ENCODE assay signal across 22 cellular contexts in genomic region chr1:167526659-167527383, GRCh38. TPM values are rescaled to one million over a fixed set of nuclear protein-coding genes. Genes with fewer than 3 reads are reported as not detected.
DNase-seq lines count a peak whose midpoint lies in the region; ATAC-seq, FAIRE-seq and TF ChIP-seq lines count a peak whose summit lies in the region.
"Had no signal": no experiment of that assay in that cellular context is flagged by ENCODE, and none has a peak within 500 bp of the region (broad histone marks: within the 10 kb centered on the region; RNA-seq: fewer than 3 reads in every experiment).

No MANE protein-coding gene starts in this region.

- intact Hi-C loops in K562 (cut with micrococcal nuclease) (no loop called here), tibial artery (cut with DNase I; ENCODE audit: low total_unique reads) (loop anchor here (5.0 kb wide), 1 partner anchor 460 kb away; no protein-coding TSS in a partner anchor)

- BruUV-seq in K562 (replicated peaks; lab: Mats Ljungman, UMichigan), result no TSS peak

- H3K9me3 ChIP-seq in K562 (replicated peaks; ENCODE audit: control insufficient read depth, insufficient read depth, low read depth, low read length) (no peaks in the 10 kb centered on the region), tibial artery (peaks cover 0 to 10% (median 0%) of the 10 kb centered on the region in 3 donors)

- DNase-seq in DMS53 (lab: John Stamatoyannopoulos, UW) (peak; percentile 61), DMS53 treated with DMSO at 0.1 percent for 48 hours (lab: John Stamatoyannopoulos, UW; ENCODE audit: unreplicated experiment) (no peak), Daoy (ENCODE audit: low read depth) (peak; percentile 56), NCI-H1092 treated with DMSO at 0.1 percent for 48 hours (lab: John Stamatoyannopoulos, UW) (peak; percentile 17), K562 (ENCODE audit: extremely low read depth in 1 of 4, low spot score in 3 of 4) (peak in 2 of 4 experiments; percentile 18 to 28), tibial artery (no peak), GM13976 (ENCODE audit: low spot score) (no peak)
- no peak for DNase-seq in activated effector memory CD4-positive, alpha-beta T cell treated with Interleukin-2 at 50 U/mL for 16 hours
- DNase-seq: 8988T, COR-L47, DMS153, GM23248, HCEC 1CT, NCI-H146, NCI-H2029 treated with DMSO at 0.1 percent for 48 hours, NCI-H774, PC-9, SW 1271, T-helper 2 cell had no signal

- H3K4me2 ChIP-seq in K562 (ENCODE audit: insufficient read depth, low read length), result peak overlapping the region; percentile 28; the same call in 1 of the 2 replicates
- H3K4me2 ChIP-seq: KMS-11, PC-9 had no signal

- H3K27ac ChIP-seq in K562 (ENCODE audit: extremely low read depth, low read depth, low read length) (no peak overlapping the region), tibial artery (no peak overlapping the region)
- H3K27ac ChIP-seq: GM23248, KMS-11, PC-9 had no signal

- 13% methylated on average over 8 of the region's 8 CpGs for WGBS in K562 (ENCODE audit: insufficient coverage, low coverage, missing lambda C conversion rate)

- H3K79me2 ChIP-seq in K562 (ENCODE audit: control insufficient read depth, insufficient read depth, low read length), result no peaks in the 10 kb centered on the region

- H3K36me3 ChIP-seq in K562 (ENCODE audit: control insufficient read depth, insufficient read depth, low read length), result no peaks in the 10 kb centered on the region
- no peaks in the 10 kb centered on the region for H3K36me3 ChIP-seq in tibial artery

- H4K20me1 ChIP-seq in K562 (replicated peaks; ENCODE audit: control insufficient read depth, insufficient read depth, low read length), result no peaks in the 10 kb centered on the region

- peaks cover 5 to 19% of the 10 kb centered on the region in 2 experiments; a peak in 3 of 5 replicates for H3K4me1 ChIP-seq in K562 (replicated peaks in 1 of 2; ENCODE audit: control insufficient read depth in 2 of 2, insufficient read depth in 2 of 2, low read length in 2 of 2)
- no peaks in the 10 kb centered on the region for H3K4me1 ChIP-seq in tibial artery

- H3K9ac ChIP-seq in K562 (ENCODE audit: insufficient read depth in 1 of 2, low read depth in 2 of 2, low read length in 2 of 2), result peak overlapping the region in 1 of 2 experiments; percentile 62; a peak in 2 of 4 replicates
- H3K9ac ChIP-seq: GM23248, KMS-11 had no signal

- ATAC-seq in K562, result peak; percentile 73

- in situ Hi-C loops in K562 (cut with MboI) (loop anchor here (5.0 kb wide), 2 partner anchors 260 to 460 kb away; no protein-coding TSS in a partner anchor), GM13976 (cut with MboI; ENCODE audit: low sequenced_read_pairs, unreplicated experiment) (loop anchor here (25.0 kb wide), 2 partner anchors 265 to 615 kb away; no protein-coding TSS in a partner anchor)

- H3K27me3 ChIP-seq in K562 (ENCODE audit: control insufficient read depth in 2 of 2, insufficient read depth in 2 of 2, low read length in 2 of 2) (peaks cover 0 to 8% of the 10 kb centered on the region in 2 experiments; a peak in 1 of 5 replicates), tibial artery (no peaks in the 10 kb centered on the region)

- CTCF ChIA-PET in K562 (lab: Yijun Ruan, JAX; ENCODE audit: low intra/inter-chr PET ratio), result no interaction called here

- peak overlapping the region; percentile 67 for H2AFZ ChIP-seq in K562 (ENCODE audit: low read depth, low read length)
- H2AFZ ChIP-seq: GM23248, PC-9 had no signal

- H3K9me1 ChIP-seq in K562 (ENCODE audit: control insufficient read depth, insufficient read depth, low read length), result no peaks in the 10 kb centered on the region

- no peak for TF ChIP-seq RAD21 in K562 (CRISPR knock-in tag; conservative IDR thresholded peaks at IDR 0.05 in 1 of 2, IDR thresholded peaks at IDR 0.05 in 1 of 2)

- TF ChIP-seq CTCF in K562 (IDR thresholded peaks at IDR 0.05 in 2 of 3, conservative IDR thresholded peaks at IDR 0.05 in 1 of 3; ENCODE audit: insufficient read depth in 2 of 3, low read depth in 1 of 3, low read length in 3 of 3) (no peak), tibial artery (IDR thresholded peaks at IDR 0.05) (no peak), GM13976 (IDR thresholded peaks at IDR 0.05; ENCODE audit: borderline replicate concordance, control extremely low read depth, extremely low read depth, insufficient read depth, missing control alignments) (no peak)

- peak; percentile 42 for TF ChIP-seq EP300 in K562 (IDR thresholded peaks at IDR 0.05; ENCODE audit: low read length)

- H3K4me3 ChIP-seq in K562 (no peak overlapping the region), tibial artery (no peak overlapping the region)
- H3K4me3 ChIP-seq: GM23248, PC-9 had no signal

- no peak for TF ChIP-seq POLR2A in K562 (conservative IDR thresholded peaks at IDR 0.05)

- POLR2A ChIA-PET in K562 (lab: Yijun Ruan, JAX), result interaction anchor here (0.7 to 2.0 kb wide), 7 partner anchors 10 to 307 kb away, joined by 3 to 6 read pairs (median 4); partner anchors contain the start of gene POU2F1

- no peak for FAIRE-seq in K562 (lab: Jason Lieb, UNC)

TF ChIP-seq in K562, 482 proteins besides CTCF, POLR2A, EP300 and RAD21 (continues in another document):
- TF ChIP-seq, protein P1, sequence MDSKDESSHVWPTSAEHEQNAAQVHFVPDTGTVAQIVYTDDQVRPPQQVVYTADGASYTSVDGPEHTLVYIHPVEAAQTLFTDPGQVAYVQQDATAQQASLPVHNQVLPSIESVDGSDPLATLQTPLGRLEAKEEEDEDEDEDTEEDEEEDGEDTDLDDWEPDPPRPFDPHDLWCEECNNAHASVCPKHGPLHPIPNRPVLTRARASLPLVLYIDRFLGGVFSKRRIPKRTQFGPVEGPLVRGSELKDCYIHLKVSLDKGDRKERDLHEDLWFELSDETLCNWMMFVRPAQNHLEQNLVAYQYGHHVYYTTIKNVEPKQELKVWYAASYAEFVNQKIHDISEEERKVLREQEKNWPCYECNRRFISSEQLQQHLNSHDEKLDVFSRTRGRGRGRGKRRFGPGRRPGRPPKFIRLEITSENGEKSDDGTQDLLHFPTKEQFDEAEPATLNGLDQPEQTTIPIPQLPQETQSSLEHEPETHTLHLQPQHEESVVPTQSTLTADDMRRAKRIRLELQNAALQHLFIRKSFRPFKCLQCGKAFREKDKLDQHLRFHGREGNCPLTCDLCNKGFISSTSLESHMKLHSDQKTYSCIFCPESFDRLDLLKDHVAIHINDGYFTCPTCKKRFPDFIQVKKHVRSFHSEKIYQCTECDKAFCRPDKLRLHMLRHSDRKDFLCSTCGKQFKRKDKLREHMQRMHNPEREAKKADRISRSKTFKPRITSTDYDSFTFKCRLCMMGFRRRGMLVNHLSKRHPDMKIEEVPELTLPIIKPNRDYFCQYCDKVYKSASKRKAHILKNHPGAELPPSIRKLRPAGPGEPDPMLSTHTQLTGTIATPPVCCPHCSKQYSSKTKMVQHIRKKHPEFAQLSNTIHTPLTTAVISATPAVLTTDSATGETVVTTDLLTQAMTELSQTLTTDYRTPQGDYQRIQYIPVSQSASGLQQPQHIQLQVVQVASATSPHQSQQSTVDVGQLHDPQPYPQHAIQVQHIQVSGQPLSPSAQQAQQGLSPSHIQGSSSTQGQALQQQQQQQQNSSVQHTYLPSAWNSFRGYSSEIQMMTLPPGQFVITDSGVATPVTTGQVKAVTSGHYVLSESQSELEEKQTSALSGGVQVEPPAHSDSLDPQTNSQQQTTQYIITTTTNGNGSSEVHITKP (IDR thresholded peaks at IDR 0.05; ENCODE audit: partially characterized antibody), result no peak
- peak; percentile 41; the same call in 1 of the 2 replicates for TF ChIP-seq MTA1 (IDR thresholded peaks at IDR 0.05; ENCODE audit: borderline replicate concordance)
- peak; percentile 72 for TF ChIP-seq TEAD4 (IDR thresholded peaks at IDR 0.05; ENCODE audit: low read length)
- TF ChIP-seq TEAD4 (CRISPR knock-in tag; IDR thresholded peaks at IDR 0.05; ENCODE audit: borderline replicate concordance), result no peak

RNA-seq across cellular contexts. Expression of gene CD247, which starts 8.5 kb away (rescaled TPM):
- total RNA-seq in Daoy (2014; rRNA removed; shearing (Covaris generic)), result 0.63 and 1.5 TPM in 2 replicates
- 0.44 TPM in 1 of 2 replicates, not detected in the other for total RNA-seq in K562 (2011; cell fraction: chromatin; rRNA removed; ENCODE audit: low replicate concordance)
- 0.50 and 0.53 TPM in 2 replicates for total RNA-seq in K562 (2011; cell fraction: nucleolus; rRNA removed)
- total RNA-seq in K562 (2011; cell fraction: nucleoplasm; rRNA removed), result 0.15 and 0.23 TPM in 2 replicates
- total RNA-seq in K562 (2014; rRNA removed) (0.12 TPM in 1 of 2 replicates, not detected in the other), K562 (2014; rRNA removed; fragmentation: Illumina TruSeq; extraction: Trizol) (not detected in 2 replicates), K562 (2015; rRNA removed; fragmentation: Illumina TruSeq; extraction: Trizol) (0.18 TPM in 1 of 2 replicates, not detected in the other), K562 (2021) (0.22 and 0.42 TPM in 2 replicates)
- polyA plus RNA-seq in K562 (2011; rRNA removed) (0.08 and 0.18 TPM in 2 replicates), K562 (2014; fragmentation: Illumina TruSeq; extraction: Trizol) (not detected in 2 replicates), K562 (2014; fragmentation: Nextera tagmentation; extraction: Ambion mirVana) (not detected), K562 (2014; rRNA removed) (0.37 and 0.55 TPM in 2 replicates)
- 0.12 TPM in 1 of 2 replicates, not detected in the other for polyA plus RNA-seq in K562 (2011; cell fraction: cytosol; rRNA removed)
- polyA plus RNA-seq in K562 (2011; cell fraction: nucleus; rRNA removed), result 0.27 and 0.43 TPM in 2 replicates
- 0.20 and 0.21 TPM in 2 replicates for polyA plus RNA-seq in K562 (2012)
- not detected in 2 replicates for polyA minus RNA-seq in K562 (2011; rRNA and poly(A)+ RNA removed)
- polyA minus RNA-seq in K562 (2011; cell fraction: cytosol; rRNA and poly(A)+ RNA removed), result not detected in 2 replicates
- not detected in 2 replicates for polyA minus RNA-seq in K562 (2011; cell fraction: nucleus; rRNA and poly(A)+ RNA removed)
- total RNA-seq: GM23248, MCF 10A, PC-9 had no signal
- polyA plus RNA-seq: AG04450, GM23248 had no signal

RNA-seq across cellular contexts. Expression of gene CREG1, which starts 26.7 kb away (rescaled TPM):
- 43.8 and 51.9 TPM in 2 replicates for total RNA-seq in Daoy (2014; rRNA removed; shearing (Covaris generic))
- total RNA-seq in K562 (2011; cell fraction: chromatin; rRNA removed; ENCODE audit: low replicate concordance), result 70.1 and 115 TPM in 2 replicates
- total RNA-seq in K562 (2011; cell fraction: nucleolus; rRNA removed), result 141 and 156 TPM in 2 replicates
- 172 and 258 TPM in 2 replicates for total RNA-seq in K562 (2011; cell fraction: nucleoplasm; rRNA removed)
- 115 and 139 TPM in 2 replicates for total RNA-seq in K562 (2014; rRNA removed)
- 161 and 179 TPM in 2 replicates for total RNA-seq in K562 (2014; rRNA removed; fragmentation: Illumina TruSeq; extraction: Trizol)
- 164 and 178 TPM in 2 replicates for total RNA-seq in K562 (2015; rRNA removed; fragmentation: Illumina TruSeq; extraction: Trizol)
- total RNA-seq in K562 (2021), result 150 and 154 TPM in 2 replicates
- polyA plus RNA-seq in K562 (2011; rRNA removed), result 272 TPM in 2 replicates
- 152 and 184 TPM in 2 replicates for polyA plus RNA-seq in K562 (2011; cell fraction: cytosol; rRNA removed)
- polyA plus RNA-seq in K562 (2011; cell fraction: nucleus; rRNA removed), result 41.7 and 74.9 TPM in 2 replicates
- 137 and 336 TPM in 2 replicates for polyA plus RNA-seq in K562 (2012)
- polyA plus RNA-seq in K562 (2014; fragmentation: Illumina TruSeq; extraction: Trizol), result 163 and 197 TPM in 2 replicates
- polyA plus RNA-seq in K562 (2014; fragmentation: Nextera tagmentation; extraction: Ambion mirVana), result 10 to 100 TPM; 45.7 to 58.2 TPM
- polyA plus RNA-seq in K562 (2014; rRNA removed), result 176 and 186 TPM in 2 replicates
- polyA minus RNA-seq in K562 (2011; rRNA and poly(A)+ RNA removed), result 101 and 126 TPM in 2 replicates
- 59.4 and 78.2 TPM in 2 replicates for polyA minus RNA-seq in K562 (2011; cell fraction: cytosol; rRNA and poly(A)+ RNA removed)
- 17.5 and 30.3 TPM in 2 replicates for polyA minus RNA-seq in K562 (2011; cell fraction: nucleus; rRNA and poly(A)+ RNA removed)

Comparison
In these comparisons a context has a peak if more than half of its experiments do, and no peak if none do; other contexts are left out.
1. DNase-seq: peak in DMS53 (single experiment), Daoy (single experiment) and NCI-H1092 treated with DMSO at 0.1 percent for 48 hours (single experiment); none in DMS53 treated with DMSO at 0.1 percent for 48 hours (single experiment), activated effector memory CD4-positive, alpha-beta T cell treated with Interleukin-2 at 50 U/mL for 16 hours (single experiment), tibial artery (0 of 2) and GM13976 (single experiment).